33 cellular contexts compared by ENCODE assay signal in the genomic region with DNA sequence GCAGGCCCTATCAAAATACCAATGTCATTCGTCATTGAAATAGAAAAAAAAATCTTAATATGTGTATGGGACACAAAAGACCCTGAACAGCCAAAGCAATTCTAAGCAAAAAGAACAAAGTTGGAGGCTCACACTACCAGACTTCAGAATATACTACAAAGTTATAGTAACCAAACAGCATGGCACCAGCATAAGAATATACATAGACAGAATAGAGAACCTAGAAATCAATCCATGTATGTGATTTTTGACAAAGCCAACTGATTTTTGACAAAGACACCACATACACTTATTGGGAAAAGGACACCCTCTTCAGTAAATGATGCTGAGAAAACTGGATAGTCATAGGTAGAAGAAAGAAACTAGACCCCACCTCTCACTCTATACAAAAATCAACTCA.
"Had no signal": no experiment of that assay in that cellular context is flagged by ENCODE, and none has a peak within 500 bp of the region (broad histone marks: within the 10 kb centered on the region; RNA-seq: fewer than 3 reads in every experiment).

No MANE protein-coding gene starts in this region.

- H3K4me1 ChIP-seq: adrenal gland, ascending aorta, body of pancreas, breast epithelium had no signal

- ATAC-seq: activated naive CD4-positive, alpha-beta T cell treated with anti-CD3 and anti-CD28 coated beads, Interleukin-2, amount 50 U/mL, for 72 hours; activated naive CD8-positive, alpha-beta T cell treated with anti-CD3 and anti-CD28 coated beads, Interleukin-2, amount 50 U/mL, for 24 hours; activated T-cell treated with anti-CD3 and anti-CD28 coated beads, Interleukin-2, amount 50 U/mL, for 4 hours; activated T-cell treated with anti-CD3 and anti-CD28 coated beads, Interleukin-2, amount 50 U/mL, for 72 hours; activated T-helper 17 cell treated with anti-CD3 and anti-CD28 coated beads, Interleukin-2, amount 50 U/mL, for 72 hours; body of pancreas had no signal

- H3K36me3 ChIP-seq: breast epithelium had no signal

- H3K9me3 ChIP-seq: adrenal gland, body of pancreas had no signal

- H3K27ac ChIP-seq: adrenal gland, ascending aorta, body of pancreas, brain microvascular endothelial cell, breast epithelium, cardiac muscle cell had no signal

- H3K27me3 ChIP-seq: adrenal gland, ascending aorta, body of pancreas, brain microvascular endothelial cell, breast epithelium, cardiac muscle cell had no signal

- H3K4me3 ChIP-seq: adrenal gland, ascending aorta, body of pancreas, breast epithelium, cardiac muscle cell had no signal

- DNase-seq: activated effector memory CD4-positive, alpha-beta T cell treated with anti-CD3 and anti-CD28 coated beads, Interleukin-2, amount 50 U/mL, for 16 hours; activated effector memory CD4-positive, alpha-beta T cell treated with Interleukin-2 at 50 U/mL for 16 hours; activated gamma-delta T cell; activated gamma-delta T cell treated with Interleukin-2 at 50 U/mL for 16 hours; activated naive CD4-positive, alpha-beta T cell; activated naive CD4-positive, alpha-beta T cell treated with anti-CD3 and anti-CD28 coated beads for 36 hours; activated naive CD4-positive, alpha-beta T cell treated with anti-CD3 and anti-CD28 coated beads, Interleukin-2, amount 10 ng/mL, durations not matched to agents 7 days and 5 days; activated naive CD4-positive, alpha-beta T cell treated with anti-CD3 and anti-CD28 coated beads, Interleukin-2, amount 50 U/mL, for 16 hours; activated naive CD4-positive, alpha-beta T cell treated with Interleukin-2 at 50 U/mL for 16 hours; activated naive CD8-positive, alpha-beta T cell treated with anti-CD3 and anti-CD28 coated beads for 36 hours; activated naive CD8-positive, alpha-beta T cell treated with anti-CD3 and anti-CD28 coated beads, Interleukin-2, amount 10 ng/mL, durations not matched to agents 7 days and 5 days; activated naive CD8-positive, alpha-beta T cell treated with anti-CD3 and anti-CD28 coated beads, Interleukin-2, amount 50 U/mL, for 24 hours; activated T-cell treated with anti-CD3 and anti-CD28 coated beads, Interleukin-2, amount 50 U/mL, for 4 hours; activated T-cell treated with anti-CD3 and anti-CD28 coated beads, Interleukin-2, amount 50 U/mL, for 48 hours; activated T-cell treated with anti-CD3 and anti-CD28 coated beads, Interleukin-2, amount 50 U/mL, for 72 hours; adrenal gland; amniotic stem cell; amygdala; anterior cingulate cortex; aorta; body of pancreas; brain microvascular endothelial cell; caudate nucleus; central memory CD4-positive, alpha-beta T cell; cerebellar nuclear complex had no signal

- FAIRE-seq: astrocyte, bronchial epithelial cell, colon had no signal
